In genomic region chr9:117473293-117473692, GRCh38 we compare ENCODE assay signal across 8 cellular contexts.
"Had no signal": no experiment of that assay in that cellular context is flagged by ENCODE, and none has a peak within 500 bp of the region (broad histone marks: within the 10 kb centered on the region; RNA-seq: fewer than 3 reads in every experiment).

No MANE protein-coding gene starts in this region.

- ATAC-seq: GM12878 had no signal

- DNase-seq: GDM1, GF-D8 had no signal

- H3K4me3 ChIP-seq: GM12878 had no signal

- FAIRE-seq: G401.6, GM12878, GM12891, GM12892, GM18507, GM19239 had no signal
